ENCODE assay signal across 14 cellular contexts in the genomic region with DNA sequence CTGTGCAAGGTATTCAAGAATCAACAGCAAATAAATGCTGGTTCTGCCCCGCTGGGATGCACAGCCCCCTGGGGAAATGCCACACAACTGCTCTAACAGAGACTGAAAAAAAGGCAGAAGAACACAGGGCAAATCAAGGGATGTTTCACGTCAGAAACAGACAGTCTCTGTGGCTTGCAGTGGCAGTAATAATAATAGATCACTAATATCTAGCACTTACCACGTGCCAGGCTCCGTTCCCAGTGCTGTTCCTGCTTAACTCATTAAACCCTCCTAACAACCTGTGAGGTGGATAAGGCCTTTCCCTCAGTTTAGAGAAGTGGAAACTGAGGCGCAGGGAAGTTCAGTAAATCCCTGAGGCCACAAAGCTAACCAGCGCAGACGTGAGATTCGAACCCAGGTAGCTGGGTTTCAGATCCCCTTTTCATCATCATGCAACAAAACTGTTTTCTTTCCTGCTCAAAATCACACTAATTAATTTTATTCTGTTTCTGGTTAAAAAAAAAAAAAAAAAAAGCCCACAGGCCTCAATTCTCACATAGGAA. TPM values are rescaled to one million over a fixed set of nuclear protein-coding genes. Genes with fewer than 3 reads are reported as not detected.
DNase-seq lines count a peak whose midpoint lies in the region; ATAC-seq, FAIRE-seq and TF ChIP-seq lines count a peak whose summit lies in the region.
"Had no signal": no experiment of that assay in that cellular context is flagged by ENCODE, and none has a peak within 500 bp of the region (broad histone marks: within the 10 kb centered on the region; RNA-seq: fewer than 3 reads in every experiment).

No MANE protein-coding gene starts in this region.

- H3K36me3 ChIP-seq in ACC112 (ENCODE audit: insufficient read depth, low read length) = peaks cover 22% of the 10 kb centered on the region
- no peaks in the 10 kb centered on the region for H3K36me3 ChIP-seq in GM23338 (ENCODE audit: insufficient read depth)
- H3K36me3 ChIP-seq in mesodermal cell (ENCODE audit: control insufficient read depth, insufficient read depth, low read length) = peaks cover 42% of the 10 kb centered on the region
- peaks cover 10 to 27% of the 10 kb centered on the region in 2 donors for H3K36me3 ChIP-seq in kidney (ENCODE audit: control insufficient read depth in 1 of 2, insufficient read depth in 2 of 2, low read length in 2 of 2)

- ATAC-seq in GM23338 (no peak), HG02571 (IDR thresholded peaks at IDR 0.05; ENCODE audit: unreplicated experiment) (no peak)
- no peak for ATAC-seq in activated T-helper 17 cell treated with anti-CD3 and anti-CD28 coated beads, Interleukin-2, amount 50 U/mL, for 72 hours (replicated peaks)
- ATAC-seq: K562 had no signal

- H3K27me3 Mint-ChIP-seq in GM23338 (ENCODE audit: insufficient read depth, low read depth, poor library complexity) = no peaks in the 10 kb centered on the region
- no peaks in the 10 kb centered on the region for H3K27me3 Mint-ChIP-seq in activated T-helper 17 cell treated with anti-CD3 and anti-CD28 coated beads, Interleukin-2, amount 50 U/mL, for 72 hours
- H3K27me3 Mint-ChIP-seq: activated naive CD8-positive, alpha-beta T cell treated with anti-CD3 and anti-CD28 coated beads, Interleukin-2, amount 10 ng/mL, durations not matched to agents 7 days and 5 days had no signal

- no peak overlapping the region for H2AFZ ChIP-seq in ACC112 (ENCODE audit: low read length, unreplicated experiment)
- no peak overlapping the region for H2AFZ ChIP-seq in GM23338

- H3K27ac Mint-ChIP-seq in GM23338 = peak overlapping the region; percentile 79
- peak overlapping the region; percentile 37 for H3K27ac Mint-ChIP-seq in activated T-helper 17 cell treated with anti-CD3 and anti-CD28 coated beads, Interleukin-2, amount 50 U/mL, for 72 hours
- H3K27ac Mint-ChIP-seq: activated naive CD8-positive, alpha-beta T cell treated with anti-CD3 and anti-CD28 coated beads, Interleukin-2, amount 10 ng/mL, durations not matched to agents 7 days and 5 days had no signal

- H4K20me1 ChIP-seq in GM23338 (replicated peaks; ENCODE audit: insufficient read depth) = peaks cover 3% of the 10 kb centered on the region

- H3K4me2 ChIP-seq in GM23338 = peak overlapping the region; percentile 46

- H3K27me3 ChIP-seq in ACC112 (ENCODE audit: insufficient read depth, low read length) (no peaks in the 10 kb centered on the region), GM23338 (ENCODE audit: insufficient read depth) (no peaks in the 10 kb centered on the region)

- no peak overlapping the region for H3K4me3 Mint-ChIP-seq in GM23338
- no peak overlapping the region for H3K4me3 Mint-ChIP-seq in activated T-helper 17 cell treated with anti-CD3 and anti-CD28 coated beads, Interleukin-2, amount 50 U/mL, for 72 hours
- H3K4me3 Mint-ChIP-seq: activated naive CD8-positive, alpha-beta T cell treated with anti-CD3 and anti-CD28 coated beads, Interleukin-2, amount 10 ng/mL, durations not matched to agents 7 days and 5 days had no signal

- H3K9me3 Mint-ChIP-seq in GM23338 = no peaks in the 10 kb centered on the region
- H3K9me3 Mint-ChIP-seq in activated T-helper 17 cell treated with anti-CD3 and anti-CD28 coated beads, Interleukin-2, amount 50 U/mL, for 72 hours = no peaks in the 10 kb centered on the region

- H3K27ac ChIP-seq in ACC112 (ENCODE audit: low read depth, low read length) = peak overlapping the region; percentile 95
- H3K27ac ChIP-seq in GM23338 (ENCODE audit: low read depth) = peak overlapping the region; percentile 71
- H3K27ac ChIP-seq in mesodermal cell (ENCODE audit: low read depth, low read length, severe bottlenecking) = peak overlapping the region; percentile 84
- H3K27ac ChIP-seq in kidney (ENCODE audit: low read depth in 2 of 2, low read length in 2 of 2) = peak overlapping the region in 1 of 2 donors; percentile 0
- H3K27ac ChIP-seq: C4-2B, VCaP had no signal

- H3K4me1 Mint-ChIP-seq in GM23338 = peaks cover 26% of the 10 kb centered on the region
- H3K4me1 Mint-ChIP-seq in activated T-helper 17 cell treated with anti-CD3 and anti-CD28 coated beads, Interleukin-2, amount 50 U/mL, for 72 hours = peaks cover 36% of the 10 kb centered on the region

- no peaks in the 10 kb centered on the region for H3K9me2 ChIP-seq in GM23338 (ENCODE audit: insufficient read depth)

- no peaks in the 10 kb centered on the region for H3K9me3 ChIP-seq in mesodermal cell (ENCODE audit: control insufficient read depth, low read length)
- H3K9me3 ChIP-seq in kidney (ENCODE audit: control insufficient read depth in 1 of 2, low read length in 2 of 2) = no peaks in the 10 kb centered on the region

- H3K36me3 Mint-ChIP-seq in GM23338 (ENCODE audit: low read depth) = peaks cover 23% of the 10 kb centered on the region
- H3K36me3 Mint-ChIP-seq in activated T-helper 17 cell treated with anti-CD3 and anti-CD28 coated beads, Interleukin-2, amount 50 U/mL, for 72 hours (ENCODE audit: low read depth) = peaks cover 50% of the 10 kb centered on the region

- FAIRE-seq in kidney (lab: Jason Lieb, UNC) = no peak

- TF ChIP-seq CTCF in GM23338 (conservative IDR thresholded peaks at IDR 0.05; ENCODE audit: low read depth in 2 of 2) (no peak), kidney (IDR thresholded peaks at IDR 0.05; ENCODE audit: borderline replicate concordance, extremely low read depth, insufficient read depth) (no peak)

- DNase-seq in GM23338 (ENCODE audit: low spot score) = no peak
- DNase-seq in iPS-NIHi7 (ENCODE audit: extremely low spot score) = no peak
- no peak for DNase-seq in inferior parietal cortex (ENCODE audit: extremely low spot score)
- DNase-seq in kidney = no peak
- DNase-seq: activated naive CD8-positive, alpha-beta T cell treated with anti-CD3 and anti-CD28 coated beads, Interleukin-2, amount 10 ng/mL, durations not matched to agents 7 days and 5 days; NCI-H524 treated with DMSO at 0.1 percent for 48 hours; stimulated activated CD4-positive, alpha-beta T cell treated with anti-CD3 and anti-CD28 coated beads, Interleukin-4, amount 100 ng/mL, for 1 hour had no signal

- H3K9ac ChIP-seq in kidney (ENCODE audit: low read length in 2 of 2) = no peak overlapping the region

- H3K4me1 ChIP-seq in ACC112 (ENCODE audit: control insufficient read depth, insufficient read depth, low read length, unreplicated experiment) (peaks cover 56% of the 10 kb centered on the region), GM23338 (ENCODE audit: insufficient read depth) (peaks cover 25% of the 10 kb centered on the region), mesodermal cell (ENCODE audit: control insufficient read depth, insufficient read depth, low read length, poor library complexity, severe bottlenecking) (peaks cover 44% of the 10 kb centered on the region), kidney (ENCODE audit: control insufficient read depth in 1 of 2, insufficient read depth in 1 of 2, low read depth in 1 of 2, low read length in 2 of 2) (peaks cover 5 to 18% of the 10 kb centered on the region in 2 donors)

- H3K79me2 ChIP-seq in ACC112 (ENCODE audit: control insufficient read depth, insufficient read depth, low read length, unreplicated experiment) (peaks cover 73% of the 10 kb centered on the region), GM23338 (replicated peaks; ENCODE audit: insufficient read depth) (peaks cover 53% of the 10 kb centered on the region)

- intact Hi-C loops in kidney (cut with DNase I) = no loop called here

- H3K4me3 ChIP-seq in ACC112 (ENCODE audit: low read depth, low read length) (peak overlapping the region; percentile 46), GM23338 (peak overlapping the region; percentile 19; the same call in 1 of the 2 replicates), mesodermal cell (ENCODE audit: extremely low read depth, insufficient read depth, low read length, poor library complexity, severe bottlenecking) (no peak overlapping the region), kidney (ENCODE audit: low read length in 2 of 2) (no peak overlapping the region)
- H3K4me3 ChIP-seq: K562 had no signal

- H3F3A ChIP-seq in GM23338 (replicated peaks; ENCODE audit: low read depth) = no peaks in the 10 kb centered on the region

- WGBS in mesodermal cell (ENCODE audit: insufficient coverage in 2 of 2), 2 experiments = 73 to 100% methylated on average over 4 of the region's 8 CpGs

TF ChIP-seq in GM23338, 12 proteins besides CTCF, POLR2A, EP300 and RAD21:
- no peak for TF ChIP-seq ZNF114 (CRISPR knock-in tag; IDR thresholded peaks at IDR 0.05)

RNA-seq across cellular contexts. Expression of gene ARHGAP17, which starts 36.7 kb away (rescaled TPM):
- 59.0 and 85.5 TPM in 2 replicates for total RNA-seq in GM23338 (2014; rRNA removed; shearing (Covaris generic))
- polyA plus RNA-seq in GM23338 (2016; fragmentation: Nextera tagmentation; extraction: Ambion mirVana) = 40.0 and 40.6 TPM in 2 replicates
- total RNA-seq in activated T-helper 17 cell treated with anti-CD3 and anti-CD28 coated beads, Interleukin-2, amount 50 U/mL, for 72 hours = 10 to 100 TPM; 47.7 to 73.8 TPM
- 56.0 TPM for polyA plus RNA-seq in mesodermal cell (2013, experiment 1 of 2)
- polyA plus RNA-seq in mesodermal cell (2013, experiment 2 of 2) = 50.6 TPM
- 71.8 TPM for total RNA-seq in kidney
- 26.8 TPM for polyA plus RNA-seq in kidney (ENCODE audit: insufficient read depth, low read depth, low replicate concordance)

Comparison
In these comparisons a context has a peak if more than half of its experiments do, and no peak if none do; other contexts are left out.
1. H3K4me3 ChIP-seq: peak in ACC112 (single experiment) and GM23338 (single experiment); none in mesodermal cell (single experiment) and kidney (0 of 2).